In genomic region chr3:122719273-122719921, GRCh38 we compare ENCODE assay signal across 27 cellular contexts.
"Had no signal": no experiment of that assay in that cellular context is flagged by ENCODE, and none has a peak within 500 bp of the region (broad histone marks: within the 10 kb centered on the region; RNA-seq: fewer than 3 reads in every experiment).

No MANE protein-coding gene starts in this region.

- H3K27ac Mint-ChIP-seq: activated CD4-positive, alpha-beta memory T cell treated with anti-CD3 and anti-CD28 coated beads for 36 hours; activated naive CD4-positive, alpha-beta T cell treated with anti-CD3 and anti-CD28 coated beads, Interleukin-2, amount 10 ng/mL, durations not matched to agents 7 days and 5 days; activated naive CD8-positive, alpha-beta T cell treated with anti-CD3 and anti-CD28 coated beads, Interleukin-2, amount 50 U/mL, for 24 hours; activated T-helper 2 cell treated with anti-CD3 and anti-CD28 coated beads, Interferon-gamma antibody, Interleukin-2, Interleukin-4, amounts not matched to agents 10 μg/mL and 5 μg/mL and 100 μg/mL, durations not matched to agents 14 hours and 24 hours and 36 hours; brain had no signal

- H3K27me3 Mint-ChIP-seq: activated CD4-positive, alpha-beta memory T cell treated with anti-CD3 and anti-CD28 coated beads for 36 hours; activated naive CD4-positive, alpha-beta T cell treated with anti-CD3 and anti-CD28 coated beads, Interleukin-2, amount 10 ng/mL, durations not matched to agents 7 days and 5 days; activated naive CD8-positive, alpha-beta T cell treated with anti-CD3 and anti-CD28 coated beads, Interleukin-2, amount 50 U/mL, for 24 hours; central memory CD8-positive, alpha-beta T cell had no signal

- H3K4me3 Mint-ChIP-seq: activated CD4-positive, alpha-beta memory T cell treated with anti-CD3 and anti-CD28 coated beads for 36 hours; activated naive CD4-positive, alpha-beta T cell treated with anti-CD3 and anti-CD28 coated beads, Interleukin-2, amount 10 ng/mL, durations not matched to agents 7 days and 5 days; activated naive CD8-positive, alpha-beta T cell treated with anti-CD3 and anti-CD28 coated beads, Interleukin-2, amount 50 U/mL, for 24 hours; activated T-cell treated with anti-CD3 and anti-CD28 coated beads, Interleukin-2, amount 50 U/mL, for 72 hours; brain; central memory CD8-positive, alpha-beta T cell had no signal

- ATAC-seq: activated naive CD8-positive, alpha-beta T cell treated with anti-CD3 and anti-CD28 coated beads, Interleukin-2, amount 50 U/mL, for 24 hours; activated T-cell treated with anti-CD3 and anti-CD28 coated beads, Interleukin-2, amount 50 U/mL, for 72 hours; Panc1; Right ventricle myocardium inferior had no signal

- DNase-seq: activated CD4-positive, alpha-beta memory T cell treated with anti-CD3 and anti-CD28 coated beads for 36 hours; activated CD4-positive, alpha-beta T cell treated with anti-CD3 and anti-CD28 coated beads for 48 hours; activated CD4-positive, CD25-positive, alpha-beta regulatory T cell treated with anti-CD3 and anti-CD28 coated beads, Interleukin-2, amount 50 U/mL, for 72 hours; activated CD8-positive, alpha-beta memory T cell treated with anti-CD3 and anti-CD28 coated beads, Interleukin-2, amount 50 U/mL, for 4 hours; activated gamma-delta T cell treated with Interleukin-2 at 50 U/mL for 16 hours; activated naive CD4-positive, alpha-beta T cell treated with anti-CD3 and anti-CD28 coated beads, Interleukin-2, amount 10 ng/mL, durations not matched to agents 7 days and 5 days; activated naive CD8-positive, alpha-beta T cell treated with anti-CD3 and anti-CD28 coated beads, Interleukin-2, amount 50 U/mL, for 24 hours; activated T-cell treated with anti-CD3 and anti-CD28 coated beads, Interleukin-2, amount 50 U/mL, for 72 hours; amniotic stem cell; Karpas-422; MM.1S; NCI-H1105; NCI-H1436; NCI-H1694 treated with DMSO at 0.1 percent for 48 hours; NCI-H2029 treated with DMSO at 0.1 percent for 48 hours; NCI-H510A treated with DMSO at 0.1 percent for 48 hours; NCI-H69; NK-92 treated with Interleukin-12 subunit alpha and Interleukin-12 subunit beta, amount 100 ng/mL, for 24 hours; OCI-M1; RPMI8226; SK-N-SH had no signal

- H3K27ac ChIP-seq: ascending aorta had no signal

- H3K9me3 Mint-ChIP-seq: activated CD4-positive, alpha-beta memory T cell treated with anti-CD3 and anti-CD28 coated beads for 36 hours; activated naive CD4-positive, alpha-beta T cell treated with anti-CD3 and anti-CD28 coated beads, Interleukin-2, amount 10 ng/mL, durations not matched to agents 7 days and 5 days; activated naive CD8-positive, alpha-beta T cell treated with anti-CD3 and anti-CD28 coated beads, Interleukin-2, amount 50 U/mL, for 24 hours; activated T-cell treated with anti-CD3 and anti-CD28 coated beads, Interleukin-2, amount 50 U/mL, for 72 hours; activated T-helper 2 cell treated with anti-CD3 and anti-CD28 coated beads, Interferon-gamma antibody, Interleukin-2, Interleukin-4, amounts not matched to agents 10 μg/mL and 5 μg/mL and 100 μg/mL, durations not matched to agents 14 hours and 24 hours and 36 hours; central memory CD8-positive, alpha-beta T cell had no signal

- H3K4me2 ChIP-seq: SK-N-SH had no signal

- H3K27me3 ChIP-seq: ascending aorta had no signal

- H3K4me3 ChIP-seq: ascending aorta had no signal

- H3K4me1 ChIP-seq: ascending aorta had no signal

- H3K9ac ChIP-seq: SK-N-SH had no signal

- H3K4me1 Mint-ChIP-seq: activated naive CD4-positive, alpha-beta T cell treated with anti-CD3 and anti-CD28 coated beads, Interleukin-2, amount 10 ng/mL, durations not matched to agents 7 days and 5 days; brain; central memory CD8-positive, alpha-beta T cell had no signal
